20 cellular contexts compared by ENCODE assay signal in the genomic region with DNA sequence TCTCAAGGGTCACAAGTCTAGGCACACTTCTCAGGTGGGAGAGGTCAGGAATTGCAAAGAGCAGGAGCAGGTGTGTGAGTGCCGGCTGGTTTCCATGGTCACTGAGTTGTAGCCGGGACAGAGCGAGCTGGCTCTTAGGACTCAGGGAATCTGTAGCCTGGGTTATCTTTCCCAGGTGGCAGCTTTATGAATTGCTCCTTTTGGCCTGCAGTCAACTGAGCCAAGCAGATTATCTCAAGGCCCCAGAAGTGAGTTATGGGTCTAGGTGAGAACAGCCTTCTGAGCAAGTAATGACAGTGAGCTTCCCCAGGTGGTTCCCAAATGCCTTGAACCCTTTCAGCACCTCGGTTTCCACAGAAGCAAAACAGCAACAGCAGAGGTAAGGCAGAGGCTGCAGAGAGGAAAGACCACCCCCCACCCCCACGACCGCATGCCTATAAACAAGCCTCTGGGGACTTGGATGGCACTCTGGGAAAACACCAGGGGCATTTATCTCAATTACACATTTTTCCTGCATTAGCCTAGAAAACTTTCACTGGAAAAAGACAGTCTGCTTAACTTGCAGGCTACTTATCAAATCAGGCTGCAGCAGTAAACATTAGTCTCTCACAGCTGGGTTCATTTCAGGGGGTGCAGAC. TPM values are rescaled to one million over a fixed set of nuclear protein-coding genes. Genes with fewer than 3 reads are reported as not detected.
A peak's percentile ranks its signal among the peaks of the same experiment; 100 is the strongest.
DNase-seq lines count a peak whose midpoint lies in the region; ATAC-seq and TF ChIP-seq lines count a peak whose summit lies in the region.
"Had no signal": no experiment of that assay in that cellular context is flagged by ENCODE, and none has a peak within 500 bp of the region (broad histone marks: within the 10 kb centered on the region; RNA-seq: fewer than 3 reads in every experiment).

No MANE protein-coding gene starts in this region.

- H3K27me3 Mint-ChIP-seq in HFFc6 (ENCODE audit: insufficient read depth) = no peaks in the 10 kb centered on the region

- no peak for TF ChIP-seq POLR2A in breast epithelium (IDR thresholded peaks at IDR 0.05)

- H3K27me3 ChIP-seq in BE2C (no peaks in the 10 kb centered on the region), mesenchymal stem cell (ENCODE audit: control insufficient read depth in 1 of 2, insufficient read depth in 1 of 2, low read length in 2 of 2) (peaks cover 0 to 17% of the 10 kb centered on the region in 2 experiments), breast epithelium (no peaks in the 10 kb centered on the region), foreskin keratinocyte (peaks cover under 1% of the 10 kb centered on the region)
- H3K27me3 ChIP-seq: neutrophil, right lobe of liver, tibial nerve had no signal

- H3K27ac Mint-ChIP-seq in HFFc6 = peak overlapping the region; percentile 65
- H3K27ac Mint-ChIP-seq: activated CD8-positive, alpha-beta memory T cell treated with anti-CD3 and anti-CD28 coated beads, Interleukin-2, amount 10 ng/mL, durations not matched to agents 7 days and 5 days; activated naive CD8-positive, alpha-beta T cell treated with anti-CD3 and anti-CD28 coated beads, Interleukin-2, amount 50 U/mL, for 24 hours; activated T-helper 17 cell treated with anti-CD3 and anti-CD28 coated beads, Interleukin-2, amount 50 U/mL, for 72 hours had no signal

- no peak overlapping the region for H2BK5ac ChIP-seq in mesenchymal stem cell (ENCODE audit: low read depth, low read length, poor library complexity, severe bottlenecking)

- no peak overlapping the region for H4K91ac ChIP-seq in mesenchymal stem cell (ENCODE audit: low read length)

- no peak overlapping the region for H2AFZ ChIP-seq in mesenchymal stem cell (ENCODE audit: low read depth, low read length)

- DNase-seq in BE2C (peak; percentile 65), HFFc6 (no peak), amniotic epithelial cell (ENCODE audit: low read depth) (peak; percentile 66), mesenchymal stem cell (peak; percentile 39), breast epithelium (ENCODE audit: low spot score in 2 of 2) (no peak), foreskin keratinocyte (no peak), activated gamma-delta T cell (lab: John Stamatoyannopoulos, UW) (no peak)
- DNase-seq: activated CD8-positive, alpha-beta memory T cell treated with anti-CD3 and anti-CD28 coated beads, Interleukin-2, amount 10 ng/mL, durations not matched to agents 7 days and 5 days; activated naive CD8-positive, alpha-beta T cell treated with anti-CD3 and anti-CD28 coated beads, Interleukin-2, amount 50 U/mL, for 24 hours; left ventricle myocardium inferior; NCI-H1436 treated with DMSO at 0.1 percent for 48 hours; NCI-H2227 treated with DMSO at 0.1 percent for 48 hours; NK-92 treated with Interleukin-12 subunit alpha and Interleukin-12 subunit beta, amount 100 ng/mL, for 24 hours; right lobe of liver; stimulated activated naive CD4-positive, alpha-beta T cell treated with Interleukin-2 at 50 U/mL for 16 hours had no signal

- H3K4me3 Mint-ChIP-seq in HFFc6 = 0 out of 2 replicates have a peak overlapping the region, but pooled peaks have one; percentile 3
- H3K4me3 Mint-ChIP-seq: activated CD8-positive, alpha-beta memory T cell treated with anti-CD3 and anti-CD28 coated beads, Interleukin-2, amount 10 ng/mL, durations not matched to agents 7 days and 5 days; activated naive CD8-positive, alpha-beta T cell treated with anti-CD3 and anti-CD28 coated beads, Interleukin-2, amount 50 U/mL, for 24 hours; activated T-helper 17 cell treated with anti-CD3 and anti-CD28 coated beads, Interleukin-2, amount 50 U/mL, for 72 hours had no signal

- no peak overlapping the region for H4K8ac ChIP-seq in mesenchymal stem cell (ENCODE audit: low read length)

- no peaks in the 10 kb centered on the region for H3K79me1 ChIP-seq in mesenchymal stem cell (replicated peaks; ENCODE audit: low read length, poor library complexity, severe bottlenecking)

- no peak overlapping the region for H3K14ac ChIP-seq in mesenchymal stem cell (ENCODE audit: low read length in 2 of 2)

- intact Hi-C loops in breast epithelium (cut with DNase I; ENCODE audit: low total_unique reads) = no loop called here

- peaks cover 11% of the 10 kb centered on the region for H3K4me1 ChIP-seq in BE2C
- peaks cover 5% of the 10 kb centered on the region for H3K4me1 ChIP-seq in mesenchymal stem cell (ENCODE audit: control insufficient read depth, insufficient read depth, low read depth, low read length)
- no peaks in the 10 kb centered on the region for H3K4me1 ChIP-seq in breast epithelium
- H3K4me1 ChIP-seq in foreskin keratinocyte = peaks cover 16% of the 10 kb centered on the region

- no peak overlapping the region for H2BK15ac ChIP-seq in mesenchymal stem cell (ENCODE audit: low read depth, poor library complexity, severe bottlenecking)

- no peak overlapping the region for H3K23ac ChIP-seq in mesenchymal stem cell (ENCODE audit: low read length in 2 of 2)

- peak overlapping the region in 1 of 2 experiments; percentile 32 for H3K18ac ChIP-seq in mesenchymal stem cell (ENCODE audit: low read depth in 1 of 2, low read length in 2 of 2)

- ATAC-seq in GM21515 (IDR thresholded peaks at IDR 0.05; ENCODE audit: unreplicated experiment) (no peak), foreskin keratinocyte (no peak)
- ATAC-seq: activated CD8-positive, alpha-beta memory T cell treated with anti-CD3 and anti-CD28 coated beads, Interleukin-2, amount 10 ng/mL, durations not matched to agents 7 days and 5 days; right lobe of liver had no signal

- H3K4me1 Mint-ChIP-seq in HFFc6 (ENCODE audit: low read depth) = peaks cover 56% of the 10 kb centered on the region

- H3K4me3 ChIP-seq in BE2C (ENCODE audit: low read depth, low read length) (no peak overlapping the region), mesenchymal stem cell (ENCODE audit: insufficient read depth in 1 of 2, low read depth in 1 of 2, low read length in 2 of 2) (no peak overlapping the region), breast epithelium (no peak overlapping the region)
- H3K4me3 ChIP-seq: left ventricle myocardium inferior, right lobe of liver, tibial nerve had no signal

- H3K9me3 Mint-ChIP-seq in HFFc6 = no peaks in the 10 kb centered on the region
- H3K9me3 Mint-ChIP-seq: activated naive CD8-positive, alpha-beta T cell treated with anti-CD3 and anti-CD28 coated beads, Interleukin-2, amount 50 U/mL, for 24 hours; activated T-helper 17 cell treated with anti-CD3 and anti-CD28 coated beads, Interleukin-2, amount 50 U/mL, for 72 hours had no signal

- H2BK12ac ChIP-seq in mesenchymal stem cell (ENCODE audit: low read length in 2 of 2) = no peak overlapping the region

- 53% methylated on average over 6 of the region's 6 CpGs for WGBS in mesenchymal stem cell

- H2BK120ac ChIP-seq in mesenchymal stem cell (ENCODE audit: low read depth, low read length) = no peak overlapping the region

- no peak overlapping the region for H3K4me2 ChIP-seq in mesenchymal stem cell (ENCODE audit: low read length, poor library complexity, severe bottlenecking)

- H3K27ac ChIP-seq in mesenchymal stem cell (ENCODE audit: low read length, poor library complexity, severe bottlenecking) (no peak overlapping the region), breast epithelium (no peak overlapping the region), foreskin keratinocyte (no peak overlapping the region)
- H3K27ac ChIP-seq: left ventricle myocardium inferior, neutrophil, right lobe of liver, tibial nerve had no signal

- no peaks in the 10 kb centered on the region for H3K36me3 ChIP-seq in BE2C
- no peaks in the 10 kb centered on the region for H3K36me3 ChIP-seq in mesenchymal stem cell (ENCODE audit: control insufficient read depth in 1 of 2, insufficient read depth in 2 of 2, low read depth in 1 of 2, low read length in 2 of 2)
- H3K36me3 ChIP-seq in breast epithelium = no peaks in the 10 kb centered on the region
- H3K36me3 ChIP-seq: left ventricle myocardium inferior, neutrophil, right lobe of liver, tibial nerve had no signal

- H3K4ac ChIP-seq in mesenchymal stem cell (ENCODE audit: low read depth in 1 of 2, low read length in 2 of 2) = no peak overlapping the region

- H2AK5ac ChIP-seq in mesenchymal stem cell (ENCODE audit: low read length, severe bottlenecking) = no peak overlapping the region

- H3K36me3 Mint-ChIP-seq in HFFc6 (ENCODE audit: low read depth) = no peaks in the 10 kb centered on the region
- H3K36me3 Mint-ChIP-seq: activated CD8-positive, alpha-beta memory T cell treated with anti-CD3 and anti-CD28 coated beads, Interleukin-2, amount 10 ng/mL, durations not matched to agents 7 days and 5 days had no signal

- TF ChIP-seq CTCF in BE2C (IDR thresholded peaks at IDR 0.05; ENCODE audit: low read depth, low read length) = peak; percentile 24; the same call in 1 of the 2 replicates
- TF ChIP-seq CTCF in HFFc6 (IDR thresholded peaks at IDR 0.05) = no peak; the same call in 1 of the 2 replicates
- TF ChIP-seq CTCF in breast epithelium (IDR thresholded peaks at IDR 0.05) = no peak
- TF ChIP-seq CTCF in foreskin keratinocyte (conservative IDR thresholded peaks at IDR 0.05) = no peak

- H3K9ac ChIP-seq in mesenchymal stem cell (ENCODE audit: low read length) = no peak overlapping the region

- H3K9me3 ChIP-seq in BE2C (no peaks in the 10 kb centered on the region), mesenchymal stem cell (ENCODE audit: control insufficient read depth, low read length) (no peaks in the 10 kb centered on the region), breast epithelium (no peaks in the 10 kb centered on the region)
- H3K9me3 ChIP-seq: left ventricle myocardium inferior, neutrophil, right lobe of liver, tibial nerve had no signal

RNA-seq across cellular contexts. Expression of a gene that starts 56.7 kb away (rescaled TPM):
- polyA plus RNA-seq in BE2C (2012; ENCODE audit: insufficient read depth, insufficient read length, low read depth) = 4.5 TPM
- total RNA-seq in HFFc6 (2021; fragmentation: NEBNext Ultra II Directional; extraction: Animal tissue kit (Norgen Biotek cat#: 25700)) = under 1 TPM; 0.21 to 0.54 (median 0.38) TPM
- polyA plus RNA-seq in mesenchymal stem cell (2013, experiment 1 of 2) = 2.3 TPM
- 2.5 TPM for polyA plus RNA-seq in mesenchymal stem cell (2013, experiment 2 of 2)
- total RNA-seq in breast epithelium (1 to 10 TPM in 2 of 3 donors, under 1 TPM in 1; 0.59 to 2.3 (median 2.1) TPM), foreskin keratinocyte (0.11 TPM in 1 of 2 replicates, not detected in the other)
- polyA plus RNA-seq in foreskin keratinocyte = 0.09 TPM in 1 of 2 replicates, not detected in the other
- total RNA-seq: MCF 10A had no signal

Comparison
In these comparisons a context has a peak if more than half of its experiments do, and no peak if none do; other contexts are left out.
1. DNase-seq: peak in BE2C (single experiment), amniotic epithelial cell (single experiment) and mesenchymal stem cell (single experiment); none in HFFc6 (single experiment), breast epithelium (0 of 2), foreskin keratinocyte (0 of 2) and activated gamma-delta T cell (single experiment).